25 cellular contexts compared by ENCODE assay signal in genomic region chr6:15950962-15951569, GRCh38.
"Had no signal": no experiment of that assay in that cellular context is flagged by ENCODE, and none has a peak within 500 bp of the region (broad histone marks: within the 10 kb centered on the region; RNA-seq: fewer than 3 reads in every experiment).

No MANE protein-coding gene starts in this region.

- H3K4me2 ChIP-seq: hepatocyte had no signal

- H3K9me3 ChIP-seq: gastroesophageal sphincter, left ventricle myocardium inferior, neutrophil, transverse colon had no signal

- H3K36me3 ChIP-seq: gastroesophageal sphincter, left ventricle myocardium inferior, neutrophil, transverse colon had no signal

- H3K79me2 ChIP-seq: hepatocyte had no signal

- H3K4me3 ChIP-seq: gastroesophageal sphincter, hepatocyte, left ventricle myocardium inferior, lung, skin epidermis, transverse colon had no signal

- H3K27ac Mint-ChIP-seq: activated CD4-positive, alpha-beta memory T cell treated with anti-CD3 and anti-CD28 coated beads, Interleukin-2, amount 10 ng/mL, durations not matched to agents 7 days and 5 days; activated CD4-positive, alpha-beta T cell treated with anti-CD3 and anti-CD28 coated beads, Interleukin-2, amount 10 ng/mL, durations not matched to agents 7 days and 5 days; activated T-helper 17 cell treated with anti-CD3 and anti-CD28 coated beads, Interleukin-2, amount 50 U/mL, for 72 hours; effector memory CD8-positive, alpha-beta T cell had no signal

- H3K27me3 Mint-ChIP-seq: activated CD4-positive, alpha-beta memory T cell treated with anti-CD3 and anti-CD28 coated beads, Interleukin-2, amount 10 ng/mL, durations not matched to agents 7 days and 5 days; activated CD4-positive, alpha-beta T cell treated with anti-CD3 and anti-CD28 coated beads, Interleukin-2, amount 10 ng/mL, durations not matched to agents 7 days and 5 days; activated T-helper 17 cell treated with anti-CD3 and anti-CD28 coated beads, Interleukin-2, amount 50 U/mL, for 72 hours; effector memory CD8-positive, alpha-beta T cell had no signal

- H2AFZ ChIP-seq: hepatocyte had no signal

- ATAC-seq: activated CD4-positive, CD25-positive, alpha-beta regulatory T cell treated with anti-CD3 and anti-CD28 coated beads, Interleukin-2, amount 50 U/mL, for 24 hours; activated T-cell treated with anti-CD3 and anti-CD28 coated beads, Interleukin-2, amount 50 U/mL, for 4 hours; activated T-helper 17 cell treated with anti-CD3 and anti-CD28 coated beads, Interleukin-2, amount 50 U/mL, for 72 hours; effector memory CD8-positive, alpha-beta T cell; gastroesophageal sphincter; sciatic nerve had no signal

- H3K27ac ChIP-seq: gastroesophageal sphincter, hepatocyte, left ventricle myocardium inferior, neutrophil, skin epidermis, VCaP had no signal

- H3K4me3 Mint-ChIP-seq: activated CD4-positive, alpha-beta memory T cell treated with anti-CD3 and anti-CD28 coated beads, Interleukin-2, amount 10 ng/mL, durations not matched to agents 7 days and 5 days; activated CD4-positive, alpha-beta T cell treated with anti-CD3 and anti-CD28 coated beads, Interleukin-2, amount 10 ng/mL, durations not matched to agents 7 days and 5 days; activated T-cell treated with anti-CD3 and anti-CD28 coated beads, Interleukin-2, amount 50 U/mL, for 4 hours; activated T-helper 17 cell treated with anti-CD3 and anti-CD28 coated beads, Interleukin-2, amount 50 U/mL, for 72 hours; effector memory CD8-positive, alpha-beta T cell had no signal

- H3K27me3 ChIP-seq: gastroesophageal sphincter, hepatocyte, neutrophil, transverse colon had no signal

- H3K9me3 Mint-ChIP-seq: activated CD4-positive, alpha-beta T cell treated with anti-CD3 and anti-CD28 coated beads, Interleukin-2, amount 10 ng/mL, durations not matched to agents 7 days and 5 days; activated T-cell treated with anti-CD3 and anti-CD28 coated beads, Interleukin-2, amount 50 U/mL, for 4 hours; activated T-helper 17 cell treated with anti-CD3 and anti-CD28 coated beads, Interleukin-2, amount 50 U/mL, for 72 hours; effector memory CD8-positive, alpha-beta T cell; nephron progenitor cell had no signal

- DNase-seq: activated CD4-positive, alpha-beta memory T cell treated with anti-CD3 and anti-CD28 coated beads, Interleukin-2, amount 10 ng/mL, durations not matched to agents 7 days and 5 days; activated CD4-positive, alpha-beta T cell treated with anti-CD3 and anti-CD28 coated beads, Interleukin-2, amount 10 ng/mL, durations not matched to agents 7 days and 5 days; activated CD8-positive, alpha-beta memory T cell treated with anti-CD3 and anti-CD28 coated beads, Interleukin-2, amount 50 U/mL, for 48 hours; activated gamma-delta T cell treated with Interleukin-2 at 50 U/mL for 16 hours; activated naive CD4-positive, alpha-beta T cell treated with anti-CD3 and anti-CD28 coated beads, Interleukin-2, amount 50 U/mL, for 16 hours; activated T-cell treated with anti-CD3 and anti-CD28 coated beads, Interleukin-2, amount 50 U/mL, for 4 hours; amygdala; caudate nucleus; cortex of kidney; effector memory CD8-positive, alpha-beta T cell; islet precursor cell; left ventricle myocardium inferior; nephron progenitor cell; stimulated activated CD4-positive, alpha-beta T cell treated with anti-CD3 and anti-CD28 coated beads, Interleukin-12 subunit alpha, Interleukin-12 subunit beta, amount 100 ng/mL, for 4 hours; stimulated activated CD4-positive, alpha-beta T cell treated with anti-CD3 and anti-CD28 coated beads, Interleukin-4, amount 100 ng/mL, for 1 hour; transverse colon had no signal
